31 cellular contexts compared by ENCODE assay signal in genomic region chr12:48968004-48968403, GRCh38. TPM values are rescaled to one million over a fixed set of nuclear protein-coding genes. Genes with fewer than 3 reads are reported as not detected.
DNase-seq lines count a peak whose midpoint lies in the region; ATAC-seq, FAIRE-seq and TF ChIP-seq lines count a peak whose summit lies in the region.
"Had no signal": no experiment of that assay in that cellular context is flagged by ENCODE, and none has a peak within 500 bp of the region (broad histone marks: within the 10 kb centered on the region; RNA-seq: fewer than 3 reads in every experiment).

No MANE protein-coding gene starts in this region.

- intact Hi-C loops in kidney (cut with DNase I), result no loop called here

- H3K27me3 Mint-ChIP-seq in neural progenitor cell (ENCODE audit: insufficient read depth, low read depth), result peaks cover 64% of the 10 kb centered on the region

- H3K27me3 ChIP-seq in H7 (ENCODE audit: control insufficient read depth, insufficient read depth, low read length) (peaks cover 60% of the 10 kb centered on the region), OCI-LY3 (ENCODE audit: low read depth, low read length) (no peaks in the 10 kb centered on the region), neural progenitor cell (peaks cover 62% of the 10 kb centered on the region)

- TF ChIP-seq CTCF in OCI-LY3 (IDR thresholded peaks at IDR 0.05; ENCODE audit: low read depth, low read length) (no peak), neural progenitor cell (IDR thresholded peaks at IDR 0.05) (no peak), kidney (IDR thresholded peaks at IDR 0.05; ENCODE audit: borderline replicate concordance, extremely low read depth, insufficient read depth) (no peak)

- H4K20me1 ChIP-seq in OCI-LY3 (ENCODE audit: insufficient read depth, low read length) (no peaks in the 10 kb centered on the region), neural progenitor cell (ENCODE audit: low read depth) (peaks cover 27% of the 10 kb centered on the region)

- no peak overlapping the region for H3K27ac Mint-ChIP-seq in neural progenitor cell

- H2AFZ ChIP-seq in OCI-LY3 (ENCODE audit: low read depth, low read length) (no peak overlapping the region), neural progenitor cell (replicated peaks) (no peak overlapping the region)

- no peaks in the 10 kb centered on the region for H3K36me3 Mint-ChIP-seq in neural progenitor cell
- H3K36me3 Mint-ChIP-seq: CD4-positive, alpha-beta memory T cell had no signal

- ATAC-seq in HG02759 (IDR thresholded peaks at IDR 0.05; ENCODE audit: unreplicated experiment), result no peak

- H3K4me3 ChIP-seq in H7 (ENCODE audit: insufficient read depth, low read depth, low read length) (no peak overlapping the region), OCI-LY3 (ENCODE audit: low read length) (0 out of 2 replicates have a peak overlapping the region, but pooled peaks have one; percentile 96), neural progenitor cell (no peak overlapping the region), kidney (ENCODE audit: low read length in 2 of 2) (no peak overlapping the region)
- H3K4me3 ChIP-seq: GM12878 had no signal

- peaks cover 3% of the 10 kb centered on the region; the same call in 1 of the 2 replicates for H3K79me2 ChIP-seq in OCI-LY3 (ENCODE audit: low read length)
- no peaks in the 10 kb centered on the region for H3K79me2 ChIP-seq in neural progenitor cell (ENCODE audit: low read depth)

- H3K36me3 ChIP-seq in H7 (replicated peaks; ENCODE audit: control insufficient read depth, insufficient read depth, low read length) (no peaks in the 10 kb centered on the region), OCI-LY3 (replicated peaks; ENCODE audit: low read depth, low read length) (no peaks in the 10 kb centered on the region), neural progenitor cell (no peaks in the 10 kb centered on the region), kidney (ENCODE audit: control insufficient read depth in 1 of 2, insufficient read depth in 2 of 2, low read length in 2 of 2) (no peaks in the 10 kb centered on the region)

- H3K4me1 Mint-ChIP-seq in neural progenitor cell, result peaks cover 28% of the 10 kb centered on the region

- H3K9me3 Mint-ChIP-seq in neural progenitor cell, result no peaks in the 10 kb centered on the region

- FAIRE-seq in kidney (lab: Jason Lieb, UNC), result no peak
- FAIRE-seq: A204.1, GM12878 had no signal

- peak overlapping the region; percentile 45; the same call in 1 of the 2 replicates for H3K9ac ChIP-seq in OCI-LY3 (ENCODE audit: low read length)
- no peak overlapping the region for H3K9ac ChIP-seq in neural progenitor cell
- no peak overlapping the region for H3K9ac ChIP-seq in kidney (ENCODE audit: low read length in 2 of 2)

- peak overlapping the region; percentile 56 for H3K27ac ChIP-seq in OCI-LY3 (ENCODE audit: low read length)
- no peak overlapping the region for H3K27ac ChIP-seq in neural progenitor cell
- H3K27ac ChIP-seq in kidney (ENCODE audit: low read depth in 2 of 2, low read length in 2 of 2), result no peak overlapping the region
- H3K27ac ChIP-seq: RWPE1 had no signal

- peaks cover 24% of the 10 kb centered on the region for H3F3A ChIP-seq in neural progenitor cell (ENCODE audit: low read depth)

- H3K4me1 ChIP-seq in OCI-LY3 (ENCODE audit: low read length) (peaks cover 59% of the 10 kb centered on the region), neural progenitor cell (peaks cover 31% of the 10 kb centered on the region), kidney (ENCODE audit: control insufficient read depth in 1 of 2, insufficient read depth in 1 of 2, low read depth in 1 of 2, low read length in 2 of 2) (peaks cover 0 to 10% of the 10 kb centered on the region in 2 donors)

- DNase-seq in 8988T (peak; percentile 14), H7 (peak; percentile 57), neural progenitor cell (ENCODE audit: low spot score) (no peak), kidney (no peak), HCEC 1CT (no peak), NCI-H2171 treated with DMSO at 0.1 percent for 48 hours (lab: John Stamatoyannopoulos, UW) (no peak)
- DNase-seq: C1 segment of cervical spinal cord; CD4-positive, alpha-beta memory T cell; COR-L47; DMS79; EL; GDM1; GOT3; Kasumi-1; MV-4-11; NCI-H1105; NCI-H1436 treated with DMSO at 0.1 percent for 48 hours; NCI-H187 treated with DMSO at 0.1 percent for 48 hours; NCI-H524; NCI-H748 treated with DMSO at 0.1 percent for 48 hours; NK-92 treated with Interleukin-12 subunit alpha and Interleukin-12 subunit beta, amount 100 ng/mL, for 24 hours; SHP77; T-helper 1 cell had no signal

- H3K4me2 ChIP-seq in OCI-LY3 (ENCODE audit: low read length) (peak overlapping the region; percentile 98), neural progenitor cell (no peak overlapping the region)

- H3K4me3 Mint-ChIP-seq in neural progenitor cell, result peak overlapping the region; percentile 31

- H3K9me3 ChIP-seq in OCI-LY3 (ENCODE audit: insufficient read depth, low read length) (no peaks in the 10 kb centered on the region), neural progenitor cell (ENCODE audit: low read depth) (no peaks in the 10 kb centered on the region), kidney (ENCODE audit: control insufficient read depth in 1 of 2, low read length in 2 of 2) (no peaks in the 10 kb centered on the region)

RNA-seq across cellular contexts. Expression of gene WNT10B, which starts 3.5 kb away (rescaled TPM):
- 0.83 and 0.92 TPM in 2 replicates for total RNA-seq in H7 (2014; rRNA removed; shearing (Covaris generic))
- total RNA-seq in neural progenitor cell (ENCODE audit: low replicate concordance), result 0.07 and 1.2 TPM in 2 replicates
- 1.9 TPM for total RNA-seq in kidney
- not detected for polyA plus RNA-seq in kidney (ENCODE audit: insufficient read depth, low read depth, low replicate concordance)

RNA-seq across cellular contexts. Expression of gene WNT1, which starts 10.1 kb away (rescaled TPM):
- not detected in 2 replicates for total RNA-seq in H7 (2014; rRNA removed; shearing (Covaris generic))
- total RNA-seq in neural progenitor cell (ENCODE audit: low replicate concordance), result 0.56 TPM in 1 of 2 replicates, not detected in the other
- total RNA-seq in kidney, result not detected
- not detected for polyA plus RNA-seq in kidney (ENCODE audit: insufficient read depth, low read depth, low replicate concordance)
- total RNA-seq: GM12878, M059J, SK-MEL-5 had no signal
- polyA plus RNA-seq: AG04450, GM12878 had no signal

RNA-seq across cellular contexts. Expression of gene ARF3, which starts 10.7 kb away (rescaled TPM):
- 68.9 and 95.1 TPM in 2 replicates for total RNA-seq in H7 (2014; rRNA removed; shearing (Covaris generic))
- total RNA-seq in neural progenitor cell (ENCODE audit: low replicate concordance) (84.1 and 144 TPM in 2 replicates), kidney (229 TPM)
- polyA plus RNA-seq in kidney (ENCODE audit: insufficient read depth, low read depth, low replicate concordance), result 111 TPM

RNA-seq across cellular contexts. Expression of gene DDN, which starts 31.2 kb away (rescaled TPM):
- total RNA-seq in H7 (2014; rRNA removed; shearing (Covaris generic)), result 0.10 and 0.30 TPM in 2 replicates
- total RNA-seq in neural progenitor cell (ENCODE audit: low replicate concordance) (0.25 TPM in 1 of 2 replicates, not detected in the other), kidney (not detected)
- polyA plus RNA-seq in kidney (ENCODE audit: insufficient read depth, low read depth, low replicate concordance), result 27.0 TPM
- total RNA-seq: CD4-positive, alpha-beta memory T cell; M059J had no signal
- polyA plus RNA-seq: CD4-positive, alpha-beta memory T cell had no signal

RNA-seq across cellular contexts. Expression of gene FKBP11, which starts 42.7 kb away (rescaled TPM):
- 10.8 and 16.5 TPM in 2 replicates for total RNA-seq in H7 (2014; rRNA removed; shearing (Covaris generic))
- total RNA-seq in neural progenitor cell (ENCODE audit: low replicate concordance) (12.6 and 18.2 TPM in 2 replicates), kidney (35.3 TPM)
- polyA plus RNA-seq in kidney (ENCODE audit: insufficient read depth, low read depth, low replicate concordance), result 20.1 TPM

Comparison
In these comparisons a context has a peak if more than half of its experiments do, and no peak if none do; other contexts are left out.
1. DNase-seq: peak in 8988T (single experiment) and H7 (single experiment); none in neural progenitor cell (single experiment), kidney (single experiment), HCEC 1CT (single experiment) and NCI-H2171 treated with DMSO at 0.1 percent for 48 hours (single experiment).